Comparison of ENCODE assay signal across 8 cellular contexts in genomic region chr9:129437626-129438323, GRCh38.
DNase-seq lines count a peak whose midpoint lies in the region; ATAC-seq and TF ChIP-seq lines count a peak whose summit lies in the region.

No MANE protein-coding gene starts in this region.

- POLR2A ChIA-PET in WTC11 (lab: Charles Lee), result interaction anchor here (0.6 to 1.3 kb wide), 2 partner anchors 23 to 260 kb away, joined by 3 to 5 read pairs; partner anchors contain the start of gene IER5L

- H3K9me3 Mint-ChIP-seq in WTC11, result peaks cover 3% of the 10 kb centered on the region; the same call in 1 of the 2 replicates

- H3K9ac ChIP-seq in ES-I3 (ENCODE audit: low read depth, low read length), result peak overlapping the region; percentile 14; the same call in 1 of the 2 replicates

- 16 to 18% (median 18%) methylated on average over 25 of the region's 25 CpGs for WGBS in psoas muscle, 3 donors

- H3K27me3 ChIP-seq in cardiac muscle cell, result peaks cover 9% of the 10 kb centered on the region
- H3K27me3 ChIP-seq in psoas muscle (ENCODE audit: insufficient read depth in 3 of 3, low read length in 2 of 3), result peaks cover 0 to 28% (median 5%) of the 10 kb centered on the region in 3 donors

- H3K4me3 ChIP-seq in cardiac muscle cell (peak overlapping the region; percentile 36), psoas muscle (peak overlapping the region; percentile 62)

- DNase-seq in WTC11 (ENCODE audit: low spot score) (peak; percentile 30), cardiac muscle cell (ENCODE audit: low read depth in 1 of 2, low spot score in 1 of 2) (no peak), psoas muscle (no peak), NCI-H2196 (lab: John Stamatoyannopoulos, UW; ENCODE audit: unreplicated experiment) (no peak)
- DNase-seq in activated CD4-positive, alpha-beta T cell treated with anti-CD3 and anti-CD28 coated beads for 1 hour, result no peak

- ATAC-seq in WTC11 (peak; percentile 25), psoas muscle (peak in 2 of 4 donors; percentile 26 to 41), HG03378 (IDR thresholded peaks at IDR 0.05; ENCODE audit: unreplicated experiment) (no peak), GM18858 (IDR thresholded peaks at IDR 0.05; ENCODE audit: unreplicated experiment) (no peak)

- H3K9me3 ChIP-seq in ES-I3 (ENCODE audit: control insufficient read depth, insufficient read depth, low read length), result no peaks in the 10 kb centered on the region
- H3K9me3 ChIP-seq in cardiac muscle cell (ENCODE audit: low read depth), result no peaks in the 10 kb centered on the region
- H3K9me3 ChIP-seq in psoas muscle, result no peaks in the 10 kb centered on the region

- H3K4me1 Mint-ChIP-seq in WTC11, result peaks cover 29% of the 10 kb centered on the region

- H3K27ac ChIP-seq in cardiac muscle cell, result peak overlapping the region; percentile 71
- H3K27ac ChIP-seq in psoas muscle, result no peak overlapping the region

- intact Hi-C loops in psoas muscle (cut with DNase I), result no loop called here

- H3K36me3 Mint-ChIP-seq in WTC11, result no peaks in the 10 kb centered on the region

- no peak overlapping the region for H3K27ac Mint-ChIP-seq in WTC11

- no peaks in the 10 kb centered on the region for H3K36me3 ChIP-seq in ES-I3 (ENCODE audit: insufficient read depth, low read length)
- no peaks in the 10 kb centered on the region for H3K36me3 ChIP-seq in cardiac muscle cell
- H3K36me3 ChIP-seq in psoas muscle (ENCODE audit: insufficient read depth in 1 of 2, low read depth in 1 of 2), result no peaks in the 10 kb centered on the region

- H3K27me3 Mint-ChIP-seq in WTC11 (ENCODE audit: low read depth), result peaks cover 96% of the 10 kb centered on the region

- CTCF ChIA-PET in WTC11 (lab: Charles Lee), result interaction anchor here (0.6 to 1.6 kb wide), 4 partner anchors 56 to 255 kb away, joined by 3 to 5 read pairs (median 4); no protein-coding TSS in a partner anchor

- TF ChIP-seq CTCF in WTC11 (IDR thresholded peaks at IDR 0.05) (no peak), cardiac muscle cell (IDR thresholded peaks at IDR 0.05; ENCODE audit: low read depth, low read length) (peak; percentile 12), psoas muscle (IDR thresholded peaks at IDR 0.05) (no peak)

- peak overlapping the region; percentile 81 for H3K4me3 Mint-ChIP-seq in WTC11

- H3K4me1 ChIP-seq in ES-I3 (ENCODE audit: insufficient read depth, low read length), result peaks cover 5% of the 10 kb centered on the region; the same call in 1 of the 2 replicates
- peaks cover 12% of the 10 kb centered on the region for H3K4me1 ChIP-seq in cardiac muscle cell (ENCODE audit: low read depth)
- peaks cover 14% of the 10 kb centered on the region for H3K4me1 ChIP-seq in psoas muscle

TF ChIP-seq in WTC11, 78 proteins besides CTCF, POLR2A, EP300 and RAD21:
- TF ChIP-seq NR2C2 (CRISPR knock-in tag; IDR thresholded peaks at IDR 0.05) (no peak), USF2 (CRISPR knock-in tag; IDR thresholded peaks at IDR 0.05) (peak; percentile 75), USF1 (CRISPR knock-in tag; IDR thresholded peaks at IDR 0.05) (peak; percentile 71), ZNF281 (CRISPR knock-in tag; IDR thresholded peaks at IDR 0.05) (0 out of 2 replicates have a peak, but pooled peaks have one; percentile 17), MAX (CRISPR knock-in tag; IDR thresholded peaks at IDR 0.05) (peak; percentile 70; the same call in 1 of the 2 replicates)
TF ChIP-seq in WTC11: peak in this region for 4.
